5 cellular contexts compared by ENCODE assay signal in the genomic region with DNA sequence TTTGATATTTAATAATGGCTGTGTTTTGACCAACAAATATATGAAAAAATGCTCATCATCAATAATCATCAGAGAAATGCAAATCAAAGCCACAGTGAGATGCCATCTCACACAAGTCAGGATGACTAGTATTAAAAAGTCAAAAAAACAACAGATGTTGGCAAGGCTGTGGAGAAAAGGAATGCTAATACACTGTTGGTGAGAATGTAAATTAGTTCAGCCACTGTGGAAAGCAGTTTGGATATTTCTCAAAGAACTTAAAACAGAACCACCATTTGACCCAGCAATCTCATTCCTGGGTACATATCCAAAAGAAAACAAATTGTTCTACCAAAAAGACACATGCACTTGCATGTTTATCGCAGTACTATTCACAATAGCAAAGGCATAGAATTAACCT. TPM values are rescaled to one million over a fixed set of nuclear protein-coding genes. Genes with fewer than 3 reads are reported as not detected.
"Had no signal": no experiment of that assay in that cellular context is flagged by ENCODE, and none has a peak within 500 bp of the region (broad histone marks: within the 10 kb centered on the region; RNA-seq: fewer than 3 reads in every experiment).

No MANE protein-coding gene starts in this region.

RNA-seq across cellular contexts. Expression of gene C6, which starts 30.0 kb away (rescaled TPM):
- total RNA-seq: dermis blood vessel endothelial cell; epithelial cell of proximal tubule; foreskin keratinocyte; naive thymus-derived CD8-positive, alpha-beta T cell; smooth muscle cell had no signal
- polyA plus RNA-seq: foreskin keratinocyte; naive thymus-derived CD8-positive, alpha-beta T cell; smooth muscle cell had no signal
